Comparison of ENCODE assay signal across 26 cellular contexts in genomic region chr11:133636686-133637085, GRCh38.
"Had no signal": no experiment of that assay in that cellular context is flagged by ENCODE, and none has a peak within 500 bp of the region (broad histone marks: within the 10 kb centered on the region; RNA-seq: fewer than 3 reads in every experiment).

No MANE protein-coding gene starts in this region.

- H3K27me3 ChIP-seq: brain microvascular endothelial cell, MG63, Peyer's patch had no signal

- H3K27ac ChIP-seq: brain microvascular endothelial cell, cardiac muscle cell, Peyer's patch had no signal

- ATAC-seq: activated naive CD4-positive, alpha-beta T cell treated with anti-CD3 and anti-CD28 coated beads, Interleukin-2, amount 50 U/mL, for 72 hours; activated naive CD8-positive, alpha-beta T cell treated with anti-CD3 and anti-CD28 coated beads, Interleukin-2, amount 50 U/mL, for 24 hours; activated T-cell treated with anti-CD3 and anti-CD28 coated beads, Interleukin-2, amount 50 U/mL, for 4 hours had no signal

- H3K9me3 ChIP-seq: MG63, Peyer's patch had no signal

- FAIRE-seq: astrocyte had no signal

- H3K36me3 ChIP-seq: brain microvascular endothelial cell, cardiac muscle cell, MG63, Peyer's patch had no signal

- H3K4me3 ChIP-seq: cardiac muscle cell, MG63, Peyer's patch had no signal

- DNase-seq: activated B cell treated with CpG ODN at 0.5 μM for 24 hours; activated CD4-positive, alpha-beta memory T cell treated with anti-CD3 and anti-CD28 coated beads for 36 hours; activated CD4-positive, alpha-beta T cell treated with anti-CD3 and anti-CD28 coated beads for 1 hour; activated CD4-positive, alpha-beta T cell treated with anti-CD3 and anti-CD28 coated beads, Interleukin-2, amount 10 ng/mL, durations not matched to agents 7 days and 5 days; activated CD8-positive, alpha-beta memory T cell treated with anti-CD3 and anti-CD28 coated beads for 24 hours; activated effector memory CD4-positive, alpha-beta T cell treated with anti-CD3 and anti-CD28 coated beads, Interleukin-2, amount 50 U/mL, for 16 hours; activated naive CD4-positive, alpha-beta T cell treated with Interleukin-2 at 50 U/mL for 16 hours; activated naive CD8-positive, alpha-beta T cell treated with anti-CD3 and anti-CD28 coated beads, Interleukin-2, amount 50 U/mL, for 24 hours; activated T-cell treated with anti-CD3 and anti-CD28 coated beads, Interleukin-2, amount 50 U/mL, for 4 hours; amniotic stem cell; brain microvascular endothelial cell; KG1; MG63; MV-4-11; NCI-H1105 treated with DMSO at 0.1 percent for 48 hours; NCI-H1436 treated with DMSO at 0.1 percent for 48 hours; NCI-H187; NCI-H2081; NCI-H345; NCI-H510A; NCI-H526 treated with DMSO at 0.1 percent for 48 hours; Peyer's patch; SHP77 had no signal

- H3K4me1 ChIP-seq: Peyer's patch had no signal
